ENCODE assay signal across 8 cellular contexts in the genomic region with DNA sequence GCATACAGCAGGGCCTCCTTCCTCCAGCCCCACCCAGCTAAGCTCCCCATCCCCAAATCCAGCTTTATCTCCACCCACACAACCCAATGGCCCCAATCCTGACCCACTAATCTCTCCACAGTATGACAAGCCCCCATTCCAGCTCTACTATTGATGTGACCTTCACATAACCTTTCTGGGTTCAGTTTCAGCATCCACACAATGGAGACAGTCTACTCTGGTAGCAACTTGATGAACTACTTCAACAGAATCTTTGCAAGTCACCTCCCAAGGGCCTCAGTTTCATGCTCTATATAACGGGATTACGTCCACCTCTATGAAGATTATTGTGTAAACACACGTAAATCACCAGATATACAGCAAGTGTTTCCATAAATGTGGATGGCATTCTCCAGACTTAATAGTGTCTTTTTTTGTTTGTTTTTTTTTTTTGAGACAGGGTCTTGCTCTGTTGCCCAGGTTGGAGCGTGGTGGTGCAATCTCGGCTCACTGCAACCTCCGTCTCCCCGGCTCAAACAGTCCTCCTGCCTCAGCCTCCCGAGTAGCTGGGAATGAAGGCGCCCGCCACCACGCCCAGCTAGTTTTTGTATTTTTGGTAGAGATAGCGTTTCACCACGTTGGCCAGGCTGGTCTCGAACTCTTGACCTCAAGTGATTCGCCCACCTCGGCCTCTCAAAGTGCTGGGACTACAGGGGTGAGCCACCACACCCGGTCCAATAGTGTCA. TPM values are rescaled to one million over a fixed set of nuclear protein-coding genes. Genes with fewer than 3 reads are reported as not detected.
DNase-seq lines count a peak whose midpoint lies in the region; ATAC-seq and TF ChIP-seq lines count a peak whose summit lies in the region.

No MANE protein-coding gene starts in this region.

- H3K4me1 ChIP-seq in RWPE2 (ENCODE audit: insufficient read depth, poor library complexity, severe bottlenecking): peaks cover 26% of the 10 kb centered on the region
- peaks cover 16 to 25% (median 20%) of the 10 kb centered on the region in 4 donors for H3K4me1 ChIP-seq in esophagus muscularis mucosa
- H3K4me1 ChIP-seq in gastrocnemius medialis: peaks cover 21 to 26% of the 10 kb centered on the region in 2 donors

- DNase-seq in RWPE2 (ENCODE audit: low spot score): no peak
- DNase-seq in esophagus muscularis mucosa (ENCODE audit: extremely low spot score): no peak
- no peak for DNase-seq in gastrocnemius medialis
- DNase-seq in head of caudate nucleus: no peak
- DNase-seq in UCSD-AML1 (lab: John Stamatoyannopoulos, UW; ENCODE audit: unreplicated experiment): no peak
- DNase-seq in iPS-NIHi11 (ENCODE audit: low spot score): no peak
- no peak for DNase-seq in hepatic stellate cell (ENCODE audit: low spot score)

- TF ChIP-seq POLR2A in esophagus muscularis mucosa (IDR thresholded peaks at IDR 0.05; ENCODE audit: low read depth) (no peak), gastrocnemius medialis (IDR thresholded peaks at IDR 0.05) (no peak)

- no peaks in the 10 kb centered on the region for H3K9me3 ChIP-seq in RWPE2 (ENCODE audit: severe bottlenecking)
- no peaks in the 10 kb centered on the region for H3K9me3 ChIP-seq in esophagus muscularis mucosa
- no peaks in the 10 kb centered on the region for H3K9me3 ChIP-seq in gastrocnemius medialis

- 93% methylated on average over 17 of the region's 17 CpGs for WGBS in esophagus muscularis mucosa

- intact Hi-C loops in esophagus muscularis mucosa (cut with DNase I): loop anchor here (5.0 to 10.0 kb wide), 2 partner anchors 61 to 403 kb away; a partner anchor contains a TSS
- intact Hi-C loops in gastrocnemius medialis (cut with DNase I; ENCODE audit: low total_unique reads): loop anchor here (2.0 to 5.0 kb wide), 4 partner anchors 61 to 407 kb away; a partner anchor contains a TSS
- intact Hi-C loops in head of caudate nucleus (cut with DNase I): no loop called here

- H3K4me3 ChIP-seq in GM12875 (ENCODE audit: low read depth, low read length): peak overlapping the region; percentile 79
- peak overlapping the region; percentile 69 for H3K4me3 ChIP-seq in RWPE2 (ENCODE audit: severe bottlenecking)
- H3K4me3 ChIP-seq in esophagus muscularis mucosa: peak overlapping the region; percentile 73 to 86 (median 77)
- H3K4me3 ChIP-seq in gastrocnemius medialis: peak overlapping the region; percentile 85 to 98 (median 95)

- ATAC-seq in RWPE2 (ENCODE audit: low read depth) (no peak), gastrocnemius medialis (no peak)

- H3K27ac ChIP-seq in RWPE2 (ENCODE audit: poor library complexity, severe bottlenecking) (peak overlapping the region; percentile 70), esophagus muscularis mucosa (replicated peaks in 1 of 4) (peak overlapping the region in 3 of 4 donors; percentile 88 to 97 (median 94)), gastrocnemius medialis (peak overlapping the region; percentile 95 to 99 (median 98))

- peaks cover 50% of the 10 kb centered on the region for H3K36me3 ChIP-seq in RWPE2 (ENCODE audit: low read depth)
- H3K36me3 ChIP-seq in esophagus muscularis mucosa: no peaks in the 10 kb centered on the region
- no peaks in the 10 kb centered on the region for H3K36me3 ChIP-seq in gastrocnemius medialis

- H3K27me3 ChIP-seq in RWPE2 (ENCODE audit: insufficient read depth, poor library complexity, severe bottlenecking): no peaks in the 10 kb centered on the region
- no peaks in the 10 kb centered on the region for H3K27me3 ChIP-seq in esophagus muscularis mucosa
- no peaks in the 10 kb centered on the region for H3K27me3 ChIP-seq in gastrocnemius medialis

- TF ChIP-seq CTCF in GM12875 (IDR thresholded peaks at IDR 0.05; ENCODE audit: borderline replicate concordance, insufficient read depth, low read depth, low read length): no peak
- TF ChIP-seq CTCF in RWPE2 (IDR thresholded peaks at IDR 0.05; ENCODE audit: poor library complexity, severe bottlenecking): no peak
- TF ChIP-seq CTCF in esophagus muscularis mucosa (IDR thresholded peaks at IDR 0.05): no peak
- TF ChIP-seq CTCF in gastrocnemius medialis (IDR thresholded peaks at IDR 0.05 in 4 of 5, conservative IDR thresholded peaks at IDR 0.05 in 1 of 5): no peak

- in situ Hi-C loops in gastrocnemius medialis (cut with MboI; ENCODE audit: low sequenced_read_pairs in 4 of 4): loop anchor here in 3 of 4 donors (5.0 to 25.0 kb wide), 3 partner anchors 66 to 461 kb away; a partner anchor contains a TSS

- no peak for TF ChIP-seq EP300 in esophagus muscularis mucosa (IDR thresholded peaks at IDR 0.05)

RNA-seq across cellular contexts. Expression of a gene that starts 1.4 kb away (rescaled TPM):
- total RNA-seq in esophagus muscularis mucosa (10 to 100 TPM; 52.7 to 77.0 (median 71.0) TPM), gastrocnemius medialis (100 to 1,000 TPM in 2 of 4 donors, 10 to 100 TPM in 2; 81.7 to 110 (median 98.6) TPM)
